In the genomic region with DNA sequence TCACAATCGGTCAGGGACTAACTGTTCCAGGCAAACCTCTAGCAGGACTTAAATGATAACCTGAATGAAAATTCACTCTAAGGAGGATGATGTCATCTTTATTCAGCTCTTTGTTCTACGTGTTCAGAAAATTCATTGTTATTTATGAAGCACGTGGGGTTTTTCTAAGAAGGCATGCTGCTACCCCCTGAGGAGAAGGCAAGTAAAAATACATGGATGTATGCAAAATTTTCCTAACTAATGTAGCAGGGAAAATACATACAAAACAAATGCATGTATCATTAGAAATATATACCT, we compare ENCODE assay signal across 2 cellular contexts.
TF ChIP-seq lines count a peak whose summit lies in the region.

No MANE protein-coding gene starts in this region.

TF ChIP-seq in IMR-90, 13 proteins besides CTCF, POLR2A, EP300 and RAD21 (continued from another document):
- TF ChIP-seq, protein P1, sequence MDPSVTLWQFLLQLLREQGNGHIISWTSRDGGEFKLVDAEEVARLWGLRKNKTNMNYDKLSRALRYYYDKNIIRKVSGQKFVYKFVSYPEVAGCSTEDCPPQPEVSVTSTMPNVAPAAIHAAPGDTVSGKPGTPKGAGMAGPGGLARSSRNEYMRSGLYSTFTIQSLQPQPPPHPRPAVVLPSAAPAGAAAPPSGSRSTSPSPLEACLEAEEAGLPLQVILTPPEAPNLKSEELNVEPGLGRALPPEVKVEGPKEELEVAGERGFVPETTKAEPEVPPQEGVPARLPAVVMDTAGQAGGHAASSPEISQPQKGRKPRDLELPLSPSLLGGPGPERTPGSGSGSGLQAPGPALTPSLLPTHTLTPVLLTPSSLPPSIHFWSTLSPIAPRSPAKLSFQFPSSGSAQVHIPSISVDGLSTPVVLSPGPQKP (IDR thresholded peaks at IDR 0.05; ENCODE audit: borderline replicate concordance, low read depth, low read length) = no peak
- TF ChIP-seq MXI1 (IDR thresholded peaks at IDR 0.05; ENCODE audit: borderline replicate concordance, low read depth, low read length) = no peak
- no peak for TF ChIP-seq MAZ (IDR thresholded peaks at IDR 0.05; ENCODE audit: borderline replicate concordance, low read depth, low read length)

TF ChIP-seq in neural cell, 6 proteins besides CTCF, POLR2A, EP300 and RAD21 (continued from another document):
- peak; percentile 37 for TF ChIP-seq MXI1 (conservative IDR thresholded peaks at IDR 0.05; ENCODE audit: poor library complexity, severe bottlenecking)
